34 cellular contexts compared by ENCODE assay signal in genomic region chr12:49831717-49832116, GRCh38.
"Had no signal": no experiment of that assay in that cellular context is flagged by ENCODE, and none has a peak within 500 bp of the region (broad histone marks: within the 10 kb centered on the region; RNA-seq: fewer than 3 reads in every experiment).

No MANE protein-coding gene starts in this region.

- H3K4me3 Mint-ChIP-seq: activated B cell treated with CpG ODN at 0.5 μM for 24 hours; activated CD4-positive, alpha-beta memory T cell treated with anti-CD3 and anti-CD28 coated beads for 36 hours; activated CD4-positive, alpha-beta T cell treated with anti-CD3 and anti-CD28 coated beads, Interleukin-2, amount 10 ng/mL, durations not matched to agents 24 days and 14 days; activated CD8-positive, alpha-beta T cell treated with anti-CD3 and anti-CD28 coated beads for 36 hours; activated naive CD4-positive, alpha-beta T cell treated with anti-CD3 and anti-CD28 coated beads for 36 hours; activated naive CD8-positive, alpha-beta T cell treated with anti-CD3 and anti-CD28 coated beads for 36 hours; activated T-cell treated with anti-CD3 and anti-CD28 coated beads, Interleukin-2, amount 50 U/mL, for 4 hours; activated T-cell treated with anti-CD3 and anti-CD28 coated beads, Interleukin-2, amount 50 U/mL, for 72 hours; activated T-helper 1 cell treated with anti-CD3 and anti-CD28 coated beads, Interleukin-12 subunit alpha, Interleukin-12 subunit beta, Interleukin-2, Interleukin-4 antibody, amounts not matched to agents 30 ng/mL and 10 ng/mL and 1 ng/mL, durations not matched to agents 14 hours and 24 hours and 36 hours; activated T-helper 17 cell treated with anti-CD3 and anti-CD28 coated beads, Interleukin-2, amount 50 U/mL, for 72 hours; T-helper 2 cell treated with Interferon-gamma antibody and Interleukin-4, amounts not matched to agents 5 μg/mL and 100 μg/mL, for 36 hours had no signal

- H3K36me3 ChIP-seq: adrenal gland, brain microvascular endothelial cell, breast epithelium had no signal

- H3K4me3 ChIP-seq: adrenal gland, body of pancreas, breast epithelium had no signal

- H3K9me3 Mint-ChIP-seq: activated B cell treated with CpG ODN at 0.5 μM for 24 hours; activated CD4-positive, alpha-beta memory T cell treated with anti-CD3 and anti-CD28 coated beads for 36 hours; activated CD4-positive, alpha-beta T cell treated with anti-CD3 and anti-CD28 coated beads, Interleukin-2, amount 10 ng/mL, durations not matched to agents 24 days and 14 days; activated CD8-positive, alpha-beta T cell treated with anti-CD3 and anti-CD28 coated beads for 36 hours; activated naive CD4-positive, alpha-beta T cell treated with anti-CD3 and anti-CD28 coated beads for 36 hours; activated naive CD4-positive, alpha-beta T cell treated with anti-CD3 and anti-CD28 coated beads, Interleukin-2, amount 50 U/mL, for 72 hours; activated naive CD8-positive, alpha-beta T cell treated with anti-CD3 and anti-CD28 coated beads for 36 hours; activated T-cell treated with anti-CD3 and anti-CD28 coated beads, Interleukin-2, amount 50 U/mL, for 4 hours; activated T-cell treated with anti-CD3 and anti-CD28 coated beads, Interleukin-2, amount 50 U/mL, for 72 hours; activated T-helper 1 cell treated with anti-CD3 and anti-CD28 coated beads, Interleukin-12 subunit alpha, Interleukin-12 subunit beta, Interleukin-2, Interleukin-4 antibody, amounts not matched to agents 30 ng/mL and 10 ng/mL and 1 ng/mL, durations not matched to agents 14 hours and 24 hours and 36 hours; activated T-helper 17 cell treated with anti-CD3 and anti-CD28 coated beads, Interleukin-2, amount 50 U/mL, for 72 hours; T-helper 2 cell treated with Interferon-gamma antibody and Interleukin-4, amounts not matched to agents 5 μg/mL and 100 μg/mL, for 36 hours had no signal

- H3K27me3 ChIP-seq: adrenal gland, body of pancreas, brain microvascular endothelial cell, breast epithelium had no signal

- DNase-seq: activated B cell treated with CpG ODN at 0.5 μM for 24 hours; activated CD4-positive, alpha-beta memory T cell treated with anti-CD3 and anti-CD28 coated beads for 36 hours; activated CD4-positive, alpha-beta T cell treated with anti-CD3 and anti-CD28 coated beads for 4 hours; activated CD4-positive, alpha-beta T cell treated with anti-CD3 and anti-CD28 coated beads, Interleukin-2, amount 10 ng/mL, durations not matched to agents 24 days and 14 days; activated CD4-positive, alpha-beta T cell treated with anti-CD3 and anti-CD28 coated beads, Interleukin-2, amount 50 U/mL, for 1 hour; activated CD4-positive, alpha-beta T cell treated with anti-CD3 and anti-CD28 coated beads, Interleukin-2, amount 50 U/mL, for 4 hours; activated CD4-positive, CD25-positive, alpha-beta regulatory T cell treated with anti-CD3 and anti-CD28 coated beads, Interleukin-2, amount 50 U/mL, for 72 hours; activated CD8-positive, alpha-beta memory T cell treated with anti-CD3 and anti-CD28 coated beads, Interleukin-2, amount 50 U/mL, for 4 hours; activated CD8-positive, alpha-beta T cell treated with anti-CD3 and anti-CD28 coated beads for 36 hours; activated effector memory CD4-positive, alpha-beta T cell treated with anti-CD3 and anti-CD28 coated beads, Interleukin-2, amount 50 U/mL, for 16 hours; activated gamma-delta T cell treated with Interleukin-2 at 50 U/mL for 16 hours; activated naive CD4-positive, alpha-beta T cell; activated naive CD4-positive, alpha-beta T cell treated with anti-CD3 and anti-CD28 coated beads for 36 hours; activated naive CD8-positive, alpha-beta T cell treated with anti-CD3 and anti-CD28 coated beads for 36 hours; activated T-cell treated with anti-CD3 and anti-CD28 coated beads for 4 hours; activated T-cell treated with anti-CD3 and anti-CD28 coated beads, Interleukin-2, amount 50 U/mL, for 1 hour; activated T-cell treated with anti-CD3 and anti-CD28 coated beads, Interleukin-2, amount 50 U/mL, for 4 hours; activated T-cell treated with anti-CD3 and anti-CD28 coated beads, Interleukin-2, amount 50 U/mL, for 72 hours; adrenal gland; amniotic stem cell; aorta; body of pancreas; brain microvascular endothelial cell; central memory CD4-positive, alpha-beta T cell; T-helper 2 cell; T-helper 9 cell had no signal

- H3K9me3 ChIP-seq: adrenal gland, body of pancreas, breast epithelium had no signal

- FAIRE-seq: astrocyte, TTC549 had no signal

- H3K27ac Mint-ChIP-seq: activated B cell treated with CpG ODN at 0.5 μM for 24 hours; activated CD4-positive, alpha-beta memory T cell treated with anti-CD3 and anti-CD28 coated beads for 36 hours; activated CD4-positive, alpha-beta T cell treated with anti-CD3 and anti-CD28 coated beads, Interleukin-2, amount 10 ng/mL, durations not matched to agents 24 days and 14 days; activated CD8-positive, alpha-beta T cell treated with anti-CD3 and anti-CD28 coated beads for 36 hours; activated naive CD4-positive, alpha-beta T cell treated with anti-CD3 and anti-CD28 coated beads for 36 hours; activated naive CD8-positive, alpha-beta T cell treated with anti-CD3 and anti-CD28 coated beads for 36 hours; activated T-helper 1 cell treated with anti-CD3 and anti-CD28 coated beads, Interleukin-12 subunit alpha, Interleukin-12 subunit beta, Interleukin-2, Interleukin-4 antibody, amounts not matched to agents 30 ng/mL and 10 ng/mL and 1 ng/mL, durations not matched to agents 14 hours and 24 hours and 36 hours; activated T-helper 17 cell treated with anti-CD3 and anti-CD28 coated beads, Interleukin-2, amount 50 U/mL, for 72 hours; T-helper 2 cell treated with Interferon-gamma antibody and Interleukin-4, amounts not matched to agents 5 μg/mL and 100 μg/mL, for 36 hours had no signal

- ATAC-seq: activated CD8-positive, alpha-beta T cell treated with anti-CD3 and anti-CD28 coated beads for 36 hours; activated naive CD4-positive, alpha-beta T cell treated with anti-CD3 and anti-CD28 coated beads, Interleukin-2, amount 50 U/mL, for 72 hours; activated T-cell treated with anti-CD3 and anti-CD28 coated beads, Interleukin-2, amount 50 U/mL, for 4 hours; activated T-cell treated with anti-CD3 and anti-CD28 coated beads, Interleukin-2, amount 50 U/mL, for 72 hours; activated T-helper 17 cell treated with anti-CD3 and anti-CD28 coated beads, Interleukin-2, amount 50 U/mL, for 72 hours; body of pancreas had no signal

- H3K36me3 Mint-ChIP-seq: activated CD4-positive, alpha-beta memory T cell treated with anti-CD3 and anti-CD28 coated beads for 36 hours; activated naive CD4-positive, alpha-beta T cell treated with anti-CD3 and anti-CD28 coated beads, Interleukin-2, amount 50 U/mL, for 72 hours; activated naive CD8-positive, alpha-beta T cell treated with anti-CD3 and anti-CD28 coated beads for 36 hours had no signal

- H3K27me3 Mint-ChIP-seq: activated B cell treated with CpG ODN at 0.5 μM for 24 hours; activated CD4-positive, alpha-beta memory T cell treated with anti-CD3 and anti-CD28 coated beads for 36 hours; activated CD8-positive, alpha-beta T cell treated with anti-CD3 and anti-CD28 coated beads for 36 hours; activated naive CD8-positive, alpha-beta T cell treated with anti-CD3 and anti-CD28 coated beads for 36 hours; activated T-helper 17 cell treated with anti-CD3 and anti-CD28 coated beads, Interleukin-2, amount 50 U/mL, for 72 hours had no signal

- H3K27ac ChIP-seq: adrenal gland, body of pancreas, brain microvascular endothelial cell, breast epithelium, VCaP had no signal
